17 cellular contexts compared by ENCODE assay signal in the genomic region with DNA sequence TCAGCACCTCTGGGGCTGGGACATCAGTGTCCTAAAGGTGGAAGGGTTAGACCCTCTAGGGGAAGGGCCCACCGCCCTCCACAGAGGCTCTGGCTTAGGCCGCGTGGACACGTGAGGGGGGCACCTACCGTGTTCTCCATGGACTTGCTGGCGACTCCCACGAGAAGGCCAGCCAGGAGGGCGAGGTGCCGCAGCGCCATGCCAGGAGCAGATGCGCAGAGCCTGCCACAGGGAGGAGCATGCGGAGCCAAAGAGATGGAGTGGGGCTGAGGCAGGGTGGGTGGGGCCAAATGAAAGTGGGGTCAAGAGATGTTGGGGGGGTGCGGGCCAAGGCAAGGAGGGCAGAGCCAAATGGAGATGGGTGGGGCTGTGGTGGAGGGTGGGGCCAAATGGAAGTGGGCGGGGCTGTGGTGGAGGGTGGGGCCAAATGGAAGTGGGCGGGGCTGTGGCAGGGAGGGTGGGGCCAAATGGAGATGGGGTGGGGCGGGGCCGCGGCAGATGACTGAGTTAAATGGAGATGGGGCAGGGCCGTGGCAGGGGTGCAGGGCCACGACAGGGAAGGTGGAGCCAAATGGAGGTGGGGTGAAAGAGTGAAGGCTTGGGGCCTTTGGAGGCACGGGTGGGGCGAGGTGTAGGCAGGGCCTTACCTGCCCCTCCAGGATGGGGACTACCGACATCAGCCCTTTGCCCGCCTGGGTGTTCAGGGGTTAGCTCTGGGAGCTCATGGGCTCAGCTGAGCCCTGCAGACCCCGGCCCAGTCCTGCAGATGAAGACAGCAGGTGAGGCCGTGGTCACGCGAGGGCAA. TPM values are rescaled to one million over a fixed set of nuclear protein-coding genes. Genes with fewer than 3 reads are reported as not detected.
DNase-seq lines count a peak whose midpoint lies in the region; ATAC-seq and TF ChIP-seq lines count a peak whose summit lies in the region.
"Had no signal": no experiment of that assay in that cellular context is flagged by ENCODE, and none has a peak within 500 bp of the region (broad histone marks: within the 10 kb centered on the region; RNA-seq: fewer than 3 reads in every experiment).

No MANE protein-coding gene starts in this region.

- H3K4me3 ChIP-seq in endodermal cell (ENCODE audit: low read length) = no peak overlapping the region
- H3K4me3 ChIP-seq: adrenal gland, HAP-1, sigmoid colon had no signal

- CTCF ChIA-PET in HEK293T (lab: Yijun Ruan, JAX) = interaction anchor here (0.8 kb wide), 1 partner anchor 31 kb away, joined by 3 read pairs; no protein-coding TSS in a partner anchor

- no peak overlapping the region for H3K4me3 Mint-ChIP-seq in activated T-cell treated with anti-CD3 and anti-CD28 coated beads, Interleukin-2, amount 50 U/mL, for 24 hours
- H3K4me3 Mint-ChIP-seq in endodermal cell = no peak overlapping the region
- H3K4me3 Mint-ChIP-seq: nephron; stimulated activated naive CD8-positive, alpha-beta T cell treated with anti-CD3 and anti-CD28 coated beads, Interleukin-15, Interleukin-2, amounts not matched to agents 100 ng/mL and 50 ng/mL, for 24 hours had no signal

- no peaks in the 10 kb centered on the region for H3K27me3 Mint-ChIP-seq in activated T-cell treated with anti-CD3 and anti-CD28 coated beads, Interleukin-2, amount 50 U/mL, for 24 hours
- H3K27me3 Mint-ChIP-seq in endodermal cell (ENCODE audit: insufficient read depth) = peaks cover 3% of the 10 kb centered on the region
- H3K27me3 Mint-ChIP-seq: stimulated activated naive CD8-positive, alpha-beta T cell treated with anti-CD3 and anti-CD28 coated beads, Interleukin-15, Interleukin-2, amounts not matched to agents 100 ng/mL and 50 ng/mL, for 24 hours had no signal

- DNase-seq in activated T-cell treated with anti-CD3 and anti-CD28 coated beads, Interleukin-2, amount 50 U/mL, for 24 hours = peak; percentile 43
- DNase-seq in activated T-cell treated with anti-CD3 and anti-CD28 coated beads for 4 hours (no peak), HEK293T (ENCODE audit: extremely low spot score) (peak; percentile 57), endodermal cell (peak; percentile 64), NOMO-1 treated with dmso at 0.1 percent for 144 hours (lab: John Stamatoyannopoulos, UW; ENCODE audit: unreplicated experiment) (no peak)
- DNase-seq in stimulated activated naive CD8-positive, alpha-beta T cell treated with anti-CD3 and anti-CD28 coated beads, Interleukin-15, Interleukin-2, amounts not matched to agents 100 U/mL and 50 U/mL, for 24 hours = peak; percentile 28
- DNase-seq: ACHN, NCI-H510A treated with DMSO at 0.1 percent for 48 hours, sigmoid colon had no signal

- H3K9me3 ChIP-seq in endodermal cell (ENCODE audit: control insufficient read depth, low read length) = peaks cover 5% of the 10 kb centered on the region
- H3K9me3 ChIP-seq: adrenal gland, HAP-1, sigmoid colon had no signal

- no peak overlapping the region for H3K27ac ChIP-seq in endodermal cell (ENCODE audit: low read depth, low read length)
- H3K27ac ChIP-seq: adrenal gland, KMS-11, sigmoid colon had no signal

- no peaks in the 10 kb centered on the region for H3K36me3 ChIP-seq in endodermal cell (ENCODE audit: control insufficient read depth, insufficient read depth, low read length)
- H3K36me3 ChIP-seq: adrenal gland, HAP-1, sigmoid colon had no signal

- POLR2A ChIA-PET in HEK293T (lab: Yijun Ruan, JAX) = no interaction called here

- peaks cover 21% of the 10 kb centered on the region for H3K36me3 Mint-ChIP-seq in activated T-cell treated with anti-CD3 and anti-CD28 coated beads, Interleukin-2, amount 50 U/mL, for 24 hours (ENCODE audit: low read depth)
- H3K36me3 Mint-ChIP-seq in endodermal cell (ENCODE audit: low read depth) = peaks cover 8% of the 10 kb centered on the region

- peaks cover 7% of the 10 kb centered on the region for H3K4me1 Mint-ChIP-seq in activated T-cell treated with anti-CD3 and anti-CD28 coated beads, Interleukin-2, amount 50 U/mL, for 24 hours (ENCODE audit: low read depth)
- H3K4me1 Mint-ChIP-seq in endodermal cell = no peaks in the 10 kb centered on the region
- H3K4me1 Mint-ChIP-seq: nephron had no signal

- H3K27me3 ChIP-seq in endodermal cell (ENCODE audit: control insufficient read depth, insufficient read depth, low read length, poor library complexity, severe bottlenecking) = no peaks in the 10 kb centered on the region
- H3K27me3 ChIP-seq: adrenal gland, sigmoid colon had no signal

- no peak overlapping the region for H3K27ac Mint-ChIP-seq in activated T-cell treated with anti-CD3 and anti-CD28 coated beads, Interleukin-2, amount 50 U/mL, for 24 hours
- no peak overlapping the region for H3K27ac Mint-ChIP-seq in endodermal cell
- H3K27ac Mint-ChIP-seq: nephron; stimulated activated naive CD8-positive, alpha-beta T cell treated with anti-CD3 and anti-CD28 coated beads, Interleukin-15, Interleukin-2, amounts not matched to agents 100 ng/mL and 50 ng/mL, for 24 hours had no signal

- H3K4me1 ChIP-seq in endodermal cell (ENCODE audit: control insufficient read depth, insufficient read depth, low read length) = no peaks in the 10 kb centered on the region
- H3K4me1 ChIP-seq: adrenal gland, HAP-1, sigmoid colon had no signal

- no peak for TF ChIP-seq CTCF in endodermal cell (conservative IDR thresholded peaks at IDR 0.05)

- H3K9ac ChIP-seq in endodermal cell (ENCODE audit: extremely low read depth, low read length, poor library complexity, severe bottlenecking) = no peak overlapping the region
- H3K9ac ChIP-seq: KMS-11 had no signal

- ATAC-seq in stimulated activated naive CD8-positive, alpha-beta T cell treated with anti-CD3 and anti-CD28 coated beads, Interleukin-15, Interleukin-2, amounts not matched to agents 100 U/mL and 50 U/mL, for 24 hours = no peak
- ATAC-seq in HG02588 (IDR thresholded peaks at IDR 0.05; ENCODE audit: unreplicated experiment) = no peak
- no peak for ATAC-seq in GM18498 (IDR thresholded peaks at IDR 0.05; ENCODE audit: unreplicated experiment)

- no peaks in the 10 kb centered on the region for H3K9me3 Mint-ChIP-seq in activated T-cell treated with anti-CD3 and anti-CD28 coated beads, Interleukin-2, amount 50 U/mL, for 24 hours
- H3K9me3 Mint-ChIP-seq in endodermal cell = peaks cover 16% of the 10 kb centered on the region
- H3K9me3 Mint-ChIP-seq: nephron; stimulated activated naive CD8-positive, alpha-beta T cell treated with anti-CD3 and anti-CD28 coated beads, Interleukin-15, Interleukin-2, amounts not matched to agents 100 ng/mL and 50 ng/mL, for 24 hours had no signal

- WGBS in endodermal cell (ENCODE audit: insufficient coverage in 1 of 2, insufficient read length in 1 of 2), 2 experiments = 97% methylated on average over 16 to 28 of the region's 28 CpGs

TF ChIP-seq in HEK293T, 16 proteins besides CTCF, POLR2A, EP300 and RAD21:
- TF ChIP-seq ZNF384 (IDR thresholded peaks at IDR 0.05) (no peak), SUZ12 (IDR thresholded peaks at IDR 0.05) (no peak), ELF4 (IDR thresholded peaks at IDR 0.05) (no peak), NFRKB (IDR thresholded peaks at IDR 0.05) (no peak), FOXK2 (IDR thresholded peaks at IDR 0.05) (no peak), BHLHE40 (IDR thresholded peaks at IDR 0.05; ENCODE audit: borderline replicate concordance) (no peak), L3MBTL2 (conservative IDR thresholded peaks at IDR 0.05) (no peak), FOXM1 (IDR thresholded peaks at IDR 0.05; ENCODE audit: borderline replicate concordance) (no peak), LEF1 (IDR thresholded peaks at IDR 0.05; ENCODE audit: borderline replicate concordance) (no peak), HDGF (IDR thresholded peaks at IDR 0.05; ENCODE audit: borderline replicate concordance) (no peak), CTBP1 (IDR thresholded peaks at IDR 0.05; ENCODE audit: borderline replicate concordance) (no peak)
TF ChIP-seq in HEK293T: peak in this region for 0.

RNA-seq across cellular contexts. Expression of a gene that starts 17.4 kb away (rescaled TPM):
- total RNA-seq in endodermal cell = not detected
- not detected for polyA plus RNA-seq in endodermal cell (2013, experiment 1 of 2)
- not detected for polyA plus RNA-seq in endodermal cell (2013, experiment 2 of 2)
- total RNA-seq: adrenal gland, RPMI7951, sigmoid colon had no signal

RNA-seq across cellular contexts. Expression of a gene that starts 24.3 kb away (rescaled TPM):
- total RNA-seq in endodermal cell = 10 to 100 TPM; 23.1 to 29.5 TPM
- polyA plus RNA-seq in endodermal cell (2013, experiment 1 of 2) = 22.6 TPM
- polyA plus RNA-seq in endodermal cell (2013, experiment 2 of 2) = 22.5 TPM

Comparison
In these comparisons a context has a peak if more than half of its experiments do, and no peak if none do; other contexts are left out.
1. DNase-seq: peak in activated T-cell treated with anti-CD3 and anti-CD28 coated beads, Interleukin-2, amount 50 U/mL, for 24 hours (single experiment), HEK293T (single experiment), endodermal cell (single experiment) and stimulated activated naive CD8-positive, alpha-beta T cell treated with anti-CD3 and anti-CD28 coated beads, Interleukin-15, Interleukin-2, amounts not matched to agents 100 U/mL and 50 U/mL, for 24 hours (single experiment); none in activated T-cell treated with anti-CD3 and anti-CD28 coated beads for 4 hours (single experiment) and NOMO-1 treated with dmso at 0.1 percent for 144 hours (single experiment).